Comparison of ENCODE assay signal across 8 cellular contexts in genomic region chr11:47257518-47258316, GRCh38. TPM values are rescaled to one million over a fixed set of nuclear protein-coding genes. Genes with fewer than 3 reads are reported as not detected.
A peak's percentile ranks its signal among the peaks of the same experiment; 100 is the strongest.
DNase-seq lines count a peak whose midpoint lies in the region; ATAC-seq, FAIRE-seq and TF ChIP-seq lines count a peak whose summit lies in the region.

Gene NR1H3, plus strand, starts transcription at chr11:47257996. Its CDS starts 1,221 bp downstream, at chr11:47259217.

- ATAC-seq in right cardiac atrium (peak; percentile 85), GM18520 (IDR thresholded peaks at IDR 0.05; ENCODE audit: unreplicated experiment) (no peak), GM19324 (IDR thresholded peaks at IDR 0.05; ENCODE audit: low FRiP score, unreplicated experiment) (no peak)

- H3K27ac ChIP-seq in adrenal gland (peak within 1 kb of the TSS; percentile 38 to 81 (median 63)), right cardiac atrium (ENCODE audit: low read length) (peak within 1 kb of the TSS; percentile 66), rectal smooth muscle tissue (ENCODE audit: low read depth, low read length) (peak within 1 kb of the TSS; percentile 62)

- CTCF ChIA-PET in Caco-2 (lab: Charles Lee) = interaction anchor here (0.9 to 4.0 kb wide), 12 partner anchors 9 to 321 kb away, joined by 4 to 30 read pairs (median 8); partner anchors contain the start of genes ACP2 and CSTPP1

- BruUV-seq in Caco-2 (replicated peaks; lab: Mats Ljungman, UMichigan) = no TSS peak

- peak within 1 kb of the TSS; percentile 88 for H3K27ac Mint-ChIP-seq in Caco-2 (ENCODE audit: unreplicated experiment)

- no peak within 1 kb of the TSS for H3K9ac ChIP-seq in rectal smooth muscle tissue (ENCODE audit: low read length)

- no peak for FAIRE-seq in RCC 7860 (lab: Jason Lieb, UNC)

- peak in 1 of 2 donors; percentile 23 for TF ChIP-seq POLR2A in adrenal gland (IDR thresholded peaks at IDR 0.05)

- TF ChIP-seq CTCF in Caco-2 (IDR thresholded peaks at IDR 0.05; ENCODE audit: insufficient read depth in 1 of 2, low read depth in 1 of 2, low read length in 1 of 2, severe bottlenecking in 1 of 2, unreplicated experiment in 1 of 2) (peak; percentile 57 to 69), adrenal gland (IDR thresholded peaks at IDR 0.05) (peak; percentile 32 to 65 (median 56))

- H3K9me3 ChIP-seq in Caco-2 (no peaks in the 10 kb centered on the region), adrenal gland (replicated peaks in 1 of 3) (no peaks in the 10 kb centered on the region), right cardiac atrium (ENCODE audit: control insufficient read depth, low read length) (no peaks in the 10 kb centered on the region)

- no peaks in the 10 kb centered on the region for H3K27me3 ChIP-seq in Caco-2 (replicated peaks; ENCODE audit: control insufficient read depth, insufficient read depth, low read length)
- H3K27me3 ChIP-seq in adrenal gland = no peaks in the 10 kb centered on the region
- H3K27me3 ChIP-seq in right cardiac atrium (ENCODE audit: control insufficient read depth, insufficient read depth) = no peaks in the 10 kb centered on the region
- no peaks in the 10 kb centered on the region for H3K27me3 ChIP-seq in rectal smooth muscle tissue (ENCODE audit: control insufficient read depth, insufficient read depth, low read length)

- POLR2A ChIA-PET in Caco-2 (lab: Charles Lee) = interaction anchor here (0.6 to 2.0 kb wide), 9 partner anchors 9 to 260 kb away, joined by 3 to 12 read pairs (median 5); partner anchors contain the start of genes ACP2, DDB2 and PACSIN3

- peak; percentile 86 to 89 for DNase-seq in Caco-2
- peak; percentile 73 for DNase-seq in HuH-7.5 (ENCODE audit: low spot score)
- peak; percentile 71 to 90 (median 88) for DNase-seq in adrenal gland
- peak; percentile 89 to 96 (median 95) for DNase-seq in right cardiac atrium
- DNase-seq in RCC 7860 (ENCODE audit: low spot score) = no peak

- H3K4me3 ChIP-seq in Caco-2 (ENCODE audit: low read depth, low read length) (peak within 1 kb of the TSS; percentile 34), adrenal gland (peak within 1 kb of the TSS in 2 of 4 donors; percentile 23 to 44), right cardiac atrium (ENCODE audit: low read length) (peak within 1 kb of the TSS; percentile 55), rectal smooth muscle tissue (ENCODE audit: low read length) (peak within 1 kb of the TSS; percentile 51)

- H3K36me3 Mint-ChIP-seq in Caco-2 (ENCODE audit: insufficient read depth, unreplicated experiment) = peaks cover 25% of the 10 kb centered on the region

- 3 to 17% (median 12%) methylated on average over 5 to 15 of the region's 15 CpGs for WGBS in adrenal gland, 4 donors
- WGBS in right cardiac atrium = under 1% methylated on average over 15 of the region's 15 CpGs

- no peaks in the 10 kb centered on the region for H3K27me3 Mint-ChIP-seq in Caco-2 (ENCODE audit: insufficient read depth, unreplicated experiment)

- intact Hi-C loops in Caco-2 (cut with micrococcal nuclease; ENCODE audit: unreplicated experiment) = loop anchor here (1.0 to 5.0 kb wide), 3 partner anchors 9 to 150 kb away; partner anchors contain the start of genes ACP2 and SLC39A13
- intact Hi-C loops in adrenal gland (cut with DNase I) = no loop called here
- intact Hi-C loops in right cardiac atrium (cut with DNase I) = loop anchor here in 3 of 4 donors (5.0 to 10.0 kb wide), 3 partner anchors 75 to 100 kb away; partner anchors contain the start of gene MYBPC3 (in 1 of the 3)

- H3K4me3 Mint-ChIP-seq in Caco-2 (ENCODE audit: unreplicated experiment) = peak within 1 kb of the TSS; percentile 74

- H3K36me3 ChIP-seq in Caco-2 (ENCODE audit: control insufficient read depth, insufficient read depth, low read length) = peaks cover 2% of the 10 kb centered on the region
- H3K36me3 ChIP-seq in adrenal gland (replicated peaks in 1 of 2) = peaks cover 0 to 4% of the 10 kb centered on the region in 2 donors
- no peaks in the 10 kb centered on the region for H3K36me3 ChIP-seq in rectal smooth muscle tissue (ENCODE audit: control insufficient read depth, insufficient read depth, low read length)

- no peaks in the 10 kb centered on the region for H3K9me3 Mint-ChIP-seq in Caco-2 (ENCODE audit: unreplicated experiment)

- peaks cover 52% of the 10 kb centered on the region for H3K4me1 ChIP-seq in Caco-2
- peaks cover 43 to 65% of the 10 kb centered on the region in 2 donors for H3K4me1 ChIP-seq in adrenal gland (replicated peaks in 1 of 2)
- peaks cover 20% of the 10 kb centered on the region for H3K4me1 ChIP-seq in right cardiac atrium (ENCODE audit: control insufficient read depth, insufficient read depth, low read length)
- H3K4me1 ChIP-seq in rectal smooth muscle tissue (ENCODE audit: control insufficient read depth, insufficient read depth, low read length) = peaks cover 10% of the 10 kb centered on the region

- peaks cover 49% of the 10 kb centered on the region for H3K4me1 Mint-ChIP-seq in Caco-2 (ENCODE audit: low read depth, unreplicated experiment)

RNA-seq across cellular contexts. Expression of gene NR1H3, which starts in this region (rescaled TPM):
- total RNA-seq in Caco-2 (2022) = 40.8 and 44.8 TPM in 2 replicates
- 10 to 100 TPM; 23.7 to 76.3 (median 47.2) TPM for total RNA-seq in adrenal gland
- polyA plus RNA-seq in adrenal gland = 100 to 1,000 TPM in 1 of 3 donors, 10 to 100 TPM in 2; 15.4 to 246 (median 75.8) TPM
- total RNA-seq in right cardiac atrium = 10 to 100 TPM; 22.9 to 42.2 (median 34.2) TPM
- polyA plus RNA-seq in right cardiac atrium = 29.5 TPM

Comparison
In these comparisons a context has a peak if more than half of its experiments do, and no peak if none do; other contexts are left out.
1. ATAC-seq: peak in right cardiac atrium (2 of 2); none in GM18520 (single experiment) and GM19324 (single experiment).
2. intact Hi-C loops: an anchor here in Caco-2 (1.0 to 5.0 kb wide) and right cardiac atrium (5.0 to 10.0 kb wide); none called in adrenal gland.
3. Peak in every context shown above with its lines, with median percentiles within 50 percentile points of each other: H3K27ac ChIP-seq.